In genomic region chr5:150043657-150044333, GRCh38 we compare ENCODE assay signal across 1 cellular context.
TF ChIP-seq lines count a peak whose summit lies in the region.

No MANE protein-coding gene starts in this region.

TF ChIP-seq in endothelial cell of umbilical vein, 7 proteins besides CTCF, POLR2A, EP300 and RAD21:
- TF ChIP-seq MAX (IDR thresholded peaks at IDR 0.05; ENCODE audit: insufficient read depth, insufficient read length) = no peak
- no peak for TF ChIP-seq JUN (IDR thresholded peaks at IDR 0.05; ENCODE audit: borderline replicate concordance, insufficient read depth, insufficient read length, low read depth)
- TF ChIP-seq GATA2 (IDR thresholded peaks at IDR 0.05; ENCODE audit: insufficient read depth, insufficient read length, low read depth, low read length) = no peak
- TF ChIP-seq FOS (IDR thresholded peaks at IDR 0.05; ENCODE audit: borderline replicate concordance, insufficient read depth, low read length) = no peak
